ENCODE assay signal across 12 cellular contexts in the genomic region with DNA sequence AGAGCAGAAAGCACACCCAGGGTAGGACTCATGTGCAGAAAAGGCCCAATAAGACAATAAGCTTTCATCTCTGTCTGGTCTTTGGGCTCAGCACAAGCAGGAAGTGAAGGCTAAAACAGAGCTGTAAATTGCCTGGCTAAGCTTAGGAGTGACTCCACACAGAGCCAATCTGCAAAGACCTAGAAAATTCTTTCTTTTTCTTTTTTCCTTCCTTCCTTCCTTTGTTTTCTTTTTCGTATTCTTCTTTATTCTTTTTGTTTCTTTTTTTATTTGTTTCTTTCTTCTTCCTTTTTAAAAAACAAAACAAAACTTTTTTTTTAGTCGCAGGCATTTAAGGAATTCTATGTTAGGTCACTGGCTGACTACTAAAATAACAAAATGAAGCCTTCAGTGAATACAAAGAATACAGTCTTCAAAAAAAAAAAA. TPM values are rescaled to one million over a fixed set of nuclear protein-coding genes. Genes with fewer than 3 reads are reported as not detected.
DNase-seq lines count a peak whose midpoint lies in the region; ATAC-seq, FAIRE-seq and TF ChIP-seq lines count a peak whose summit lies in the region.
"Had no signal": no experiment of that assay in that cellular context is flagged by ENCODE, and none has a peak within 500 bp of the region (broad histone marks: within the 10 kb centered on the region; RNA-seq: fewer than 3 reads in every experiment).

No MANE protein-coding gene starts in this region.

- no peaks in the 10 kb centered on the region for H3K9me3 ChIP-seq in BLaER1 treated with 17β-estradiol and CSF1 and Interleukin-3, amounts not matched to agents 10 nM and 100 nM (replicated peaks in 1 of 11)
- H3K9me3 ChIP-seq in Loucy (ENCODE audit: insufficient read depth, low read depth, low read length) = no peaks in the 10 kb centered on the region
- H3K9me3 ChIP-seq: gastrocnemius medialis had no signal

- FAIRE-seq in endometrium (lab: Jason Lieb, UNC) (peak; percentile 26), urothelium cell line (lab: Jason Lieb, UNC) (no peak)
- FAIRE-seq: bronchial epithelial cell had no signal

- no peak for DNase-seq in neural crest cell (ENCODE audit: low read depth, low spot score)
- DNase-seq in NCI-H345 treated with DMSO at 0.1 percent for 48 hours (lab: John Stamatoyannopoulos, UW; ENCODE audit: unreplicated experiment) = no peak
- DNase-seq in activated CD4-positive, alpha-beta memory T cell treated with anti-CD3 and anti-CD28 coated beads for 36 hours = no peak
- no peak for DNase-seq in urothelium cell line (ENCODE audit: low spot score)
- DNase-seq: activated T-cell treated with anti-CD3 and anti-CD28 coated beads, Interleukin-2, amount 50 U/mL, for 48 hours; gastrocnemius medialis; NCI-H226 had no signal

- no peak overlapping the region for H3K4me3 ChIP-seq in BLaER1 treated with 17β-estradiol and CSF1 and Interleukin-3, amounts not matched to agents 10 nM and 100 nM
- no peak overlapping the region for H3K4me3 ChIP-seq in Loucy (ENCODE audit: low read length, poor library complexity, severe bottlenecking)
- H3K4me3 ChIP-seq: gastrocnemius medialis had no signal

- peak overlapping the region; percentile 86 for H2AFZ ChIP-seq in Loucy (ENCODE audit: low read length)

- CTCF ChIA-PET in activated CD4-positive, alpha-beta memory T cell treated with anti-CD3 and anti-CD28 coated beads for 36 hours (lab: Charles Lee) = no interaction called here

- H3K4me1 ChIP-seq in BLaER1 treated with 17β-estradiol and CSF1 and Interleukin-3, amounts not matched to agents 10 nM and 100 nM = peaks cover 0 to 100% (median 12%) of the 10 kb centered on the region in 10 experiments; a peak in 11 of 20 replicates
- H3K4me1 ChIP-seq in Loucy (ENCODE audit: insufficient read depth, low read length, poor library complexity, severe bottlenecking) = no peaks in the 10 kb centered on the region

- H3K27me3 ChIP-seq in BLaER1 treated with 17β-estradiol and CSF1 and Interleukin-3, amounts not matched to agents 10 nM and 100 nM = no peaks in the 10 kb centered on the region
- no peaks in the 10 kb centered on the region for H3K27me3 ChIP-seq in Loucy (ENCODE audit: insufficient read depth, low read length, poor library complexity, severe bottlenecking)
- H3K27me3 ChIP-seq: gastrocnemius medialis had no signal

- peak overlapping the region in 9 of 11 experiments; percentile 30 to 76 (median 63); a peak in 15 of 22 replicates for H3K27ac ChIP-seq in BLaER1 treated with 17β-estradiol and CSF1 and Interleukin-3, amounts not matched to agents 10 nM and 100 nM
- H3K27ac ChIP-seq: gastrocnemius medialis had no signal

- no peaks in the 10 kb centered on the region for H3K9me3 Mint-ChIP-seq in neural crest cell
- H3K9me3 Mint-ChIP-seq in activated CD4-positive, alpha-beta memory T cell treated with anti-CD3 and anti-CD28 coated beads for 36 hours = no peaks in the 10 kb centered on the region

- no peaks in the 10 kb centered on the region for H4K20me1 ChIP-seq in BLaER1 treated with 17β-estradiol and CSF1 and Interleukin-3, amounts not matched to agents 10 nM and 100 nM
- H4K20me1 ChIP-seq in Loucy (ENCODE audit: insufficient read depth, low read length, poor library complexity, severe bottlenecking) = no peaks in the 10 kb centered on the region

- peak overlapping the region in 5 of 11 experiments; percentile 20 to 70 (median 52); a peak in 7 of 22 replicates for H3K9ac ChIP-seq in BLaER1 treated with 17β-estradiol and CSF1 and Interleukin-3, amounts not matched to agents 10 nM and 100 nM
- H3K9ac ChIP-seq in Loucy (ENCODE audit: low read depth, low read length, poor library complexity, severe bottlenecking) = no peak overlapping the region

- no peaks in the 10 kb centered on the region for H3K9me2 ChIP-seq in Loucy (replicated peaks; ENCODE audit: low read depth, low read length)

- no peak overlapping the region for H3K4me3 Mint-ChIP-seq in neural crest cell
- H3K4me3 Mint-ChIP-seq in activated CD4-positive, alpha-beta memory T cell treated with anti-CD3 and anti-CD28 coated beads for 36 hours = no peak overlapping the region

- no peaks in the 10 kb centered on the region for H3K36me3 Mint-ChIP-seq in neural crest cell (ENCODE audit: low read depth)
- no peaks in the 10 kb centered on the region for H3K36me3 Mint-ChIP-seq in activated CD4-positive, alpha-beta memory T cell treated with anti-CD3 and anti-CD28 coated beads for 36 hours

- peaks cover 0 to 69% (median 0%) of the 10 kb centered on the region in 11 experiments; a peak in 6 of 22 replicates for H3K36me3 ChIP-seq in BLaER1 treated with 17β-estradiol and CSF1 and Interleukin-3, amounts not matched to agents 10 nM and 100 nM
- H3K36me3 ChIP-seq in Loucy (ENCODE audit: insufficient read depth, low read length) = no peaks in the 10 kb centered on the region
- H3K36me3 ChIP-seq: gastrocnemius medialis had no signal

- no peaks in the 10 kb centered on the region for H3F3A ChIP-seq in Loucy (ENCODE audit: low read depth)

- no peak for ATAC-seq in HG03354 (IDR thresholded peaks at IDR 0.05; ENCODE audit: poor library complexity, severe bottlenecking, unreplicated experiment)
- ATAC-seq: gastrocnemius medialis had no signal

- H3K27ac Mint-ChIP-seq in neural crest cell (ENCODE audit: unreplicated experiment) = peak overlapping the region; percentile 31
- no peak overlapping the region for H3K27ac Mint-ChIP-seq in activated CD4-positive, alpha-beta memory T cell treated with anti-CD3 and anti-CD28 coated beads for 36 hours

- H3K4me1 Mint-ChIP-seq in neural crest cell = peaks cover 11% of the 10 kb centered on the region
- no peaks in the 10 kb centered on the region for H3K4me1 Mint-ChIP-seq in activated CD4-positive, alpha-beta memory T cell treated with anti-CD3 and anti-CD28 coated beads for 36 hours (ENCODE audit: low read depth)

- POLR2A ChIA-PET in activated CD4-positive, alpha-beta memory T cell treated with anti-CD3 and anti-CD28 coated beads for 36 hours (lab: Charles Lee) = no interaction called here

- TF ChIP-seq CTCF in Loucy (conservative IDR thresholded peaks at IDR 0.05; ENCODE audit: low read length) = no peak
- no peak for TF ChIP-seq CTCF in neural crest cell (conservative IDR thresholded peaks at IDR 0.05)

- intact Hi-C loops in activated CD4-positive, alpha-beta memory T cell treated with anti-CD3 and anti-CD28 coated beads for 36 hours (cut with micrococcal nuclease) = no loop called here

- H3K27me3 Mint-ChIP-seq in neural crest cell (ENCODE audit: low read depth) = peaks cover 14% of the 10 kb centered on the region
- H3K27me3 Mint-ChIP-seq in activated CD4-positive, alpha-beta memory T cell treated with anti-CD3 and anti-CD28 coated beads for 36 hours = peaks cover 1% of the 10 kb centered on the region

- peak overlapping the region in 6 of 11 experiments; percentile 4 to 90 (median 58); a peak in 11 of 22 replicates for H3K4me2 ChIP-seq in BLaER1 treated with 17β-estradiol and CSF1 and Interleukin-3, amounts not matched to agents 10 nM and 100 nM
- no peak overlapping the region for H3K4me2 ChIP-seq in Loucy (ENCODE audit: low read depth, low read length, poor library complexity, severe bottlenecking)

- no peaks in the 10 kb centered on the region for H3K79me2 ChIP-seq in Loucy (ENCODE audit: insufficient read depth, low read length)

RNA-seq across cellular contexts. Expression of a gene that starts 12.2 kb away (rescaled TPM):
- total RNA-seq in neural crest cell = 99.4 and 106 TPM in 2 replicates
- total RNA-seq in activated CD4-positive, alpha-beta memory T cell treated with anti-CD3 and anti-CD28 coated beads for 36 hours = 10 to 100 TPM; 68.7 to 69.7 TPM

RNA-seq across cellular contexts. Expression of a gene that starts 12.4 kb away (rescaled TPM):
- 36.2 TPM in 2 replicates for total RNA-seq in neural crest cell
- total RNA-seq in activated CD4-positive, alpha-beta memory T cell treated with anti-CD3 and anti-CD28 coated beads for 36 hours = 10 to 100 TPM; 16.3 to 16.8 TPM

RNA-seq across cellular contexts. Expression of a gene that starts 19.5 kb away (rescaled TPM):
- 34.7 and 36.3 TPM in 2 replicates for total RNA-seq in neural crest cell
- total RNA-seq in activated CD4-positive, alpha-beta memory T cell treated with anti-CD3 and anti-CD28 coated beads for 36 hours = 10 to 100 TPM; 46.0 to 46.7 TPM

RNA-seq across cellular contexts. Expression of a gene that starts 29.3 kb away (rescaled TPM):
- 8.4 and 10.3 TPM in 2 replicates for total RNA-seq in neural crest cell
- total RNA-seq in activated CD4-positive, alpha-beta memory T cell treated with anti-CD3 and anti-CD28 coated beads for 36 hours = 10 to 100 TPM; 15.7 to 16.6 TPM

RNA-seq across cellular contexts. Expression of a gene that starts 56.2 kb away (rescaled TPM):
- 0.28 and 0.55 TPM in 2 replicates for total RNA-seq in neural crest cell
- under 1 TPM; 0.39 to 0.62 TPM for total RNA-seq in activated CD4-positive, alpha-beta memory T cell treated with anti-CD3 and anti-CD28 coated beads for 36 hours
